ENCODE assay signal across 8 cellular contexts in genomic region chr1:59295603-59296002, GRCh38. TPM values are rescaled to one million over a fixed set of nuclear protein-coding genes. Genes with fewer than 3 reads are reported as not detected.
DNase-seq lines count a peak whose midpoint lies in the region; ATAC-seq and TF ChIP-seq lines count a peak whose summit lies in the region.

No MANE protein-coding gene starts in this region.

- DNase-seq in NCI-H748 (lab: John Stamatoyannopoulos, UW; ENCODE audit: unreplicated experiment) (peak; percentile 30), NCI-H748 treated with DMSO at 0.1 percent for 48 hours (lab: John Stamatoyannopoulos, UW) (no peak), immature natural killer cell (no peak)
- DNase-seq in activated CD8-positive, alpha-beta T cell treated with anti-CD3 and anti-CD28 coated beads for 36 hours, result no peak
- DNase-seq in stimulated activated CD4-positive, alpha-beta T cell treated with anti-CD3 and anti-CD28 coated beads, Interleukin-12 subunit alpha, Interleukin-12 subunit beta, amount 100 ng/mL, for 4 hours, result no peak

- no peaks in the 10 kb centered on the region for H3K9me3 ChIP-seq in subcutaneous abdominal adipose tissue (ENCODE audit: control insufficient read depth in 5 of 5, low read length in 5 of 5)

- peaks cover 0 to 45% (median 37%) of the 10 kb centered on the region in 5 donors for H3K4me1 ChIP-seq in subcutaneous abdominal adipose tissue (ENCODE audit: control insufficient read depth in 5 of 5, insufficient read depth in 5 of 5, low read length in 5 of 5)

- H3K4me1 Mint-ChIP-seq in activated CD8-positive, alpha-beta T cell treated with anti-CD3 and anti-CD28 coated beads for 36 hours (ENCODE audit: low read depth), result peaks cover 39% of the 10 kb centered on the region
- peaks cover 72 to 73% of the 10 kb centered on the region in 2 donors for H3K4me1 Mint-ChIP-seq in immature natural killer cell

- peak overlapping the region in 4 of 5 donors; percentile 71 to 74 (median 73) for H3K4me3 ChIP-seq in subcutaneous abdominal adipose tissue (ENCODE audit: low read depth in 1 of 5, low read length in 5 of 5)

- CTCF ChIA-PET in activated CD8-positive, alpha-beta T cell treated with anti-CD3 and anti-CD28 coated beads for 36 hours (lab: Charles Lee), result interaction anchor here (1.1 to 2.0 kb wide), 3 partner anchors 11 to 464 kb away, joined by 3 to 6 read pairs (median 4); no protein-coding TSS in a partner anchor

- no peak for ATAC-seq in activated CD8-positive, alpha-beta T cell treated with anti-CD3 and anti-CD28 coated beads for 36 hours
- ATAC-seq in HG03354 (IDR thresholded peaks at IDR 0.05; ENCODE audit: poor library complexity, severe bottlenecking, unreplicated experiment) (no peak), HG03378 (IDR thresholded peaks at IDR 0.05; ENCODE audit: unreplicated experiment) (no peak)

- no peak overlapping the region for H3K27ac Mint-ChIP-seq in activated CD8-positive, alpha-beta T cell treated with anti-CD3 and anti-CD28 coated beads for 36 hours
- H3K27ac Mint-ChIP-seq in immature natural killer cell, result peak overlapping the region; percentile 78 to 96 (median 87)

- no peaks in the 10 kb centered on the region for H3K9me3 Mint-ChIP-seq in activated CD8-positive, alpha-beta T cell treated with anti-CD3 and anti-CD28 coated beads for 36 hours
- H3K9me3 Mint-ChIP-seq in immature natural killer cell, result no peaks in the 10 kb centered on the region

- no peaks in the 10 kb centered on the region for H3K36me3 Mint-ChIP-seq in activated CD8-positive, alpha-beta T cell treated with anti-CD3 and anti-CD28 coated beads for 36 hours (ENCODE audit: low read depth)
- no peaks in the 10 kb centered on the region for H3K36me3 Mint-ChIP-seq in immature natural killer cell

- peak overlapping the region; percentile 77 to 89 (median 81) for H3K9ac ChIP-seq in subcutaneous abdominal adipose tissue (ENCODE audit: low read length in 5 of 5)

- no peaks in the 10 kb centered on the region for H3K27me3 Mint-ChIP-seq in activated CD8-positive, alpha-beta T cell treated with anti-CD3 and anti-CD28 coated beads for 36 hours
- peaks cover 0 to 3% (median 2%) of the 10 kb centered on the region in 3 donors for H3K27me3 Mint-ChIP-seq in immature natural killer cell (ENCODE audit: low read depth in 3 of 3)

- H3K27ac ChIP-seq in subcutaneous abdominal adipose tissue (ENCODE audit: low read depth, low read length), result peak overlapping the region; percentile 96

- peak overlapping the region; percentile 75 for H3K4me3 Mint-ChIP-seq in activated CD8-positive, alpha-beta T cell treated with anti-CD3 and anti-CD28 coated beads for 36 hours
- peak overlapping the region; percentile 61 to 86 (median 83) for H3K4me3 Mint-ChIP-seq in immature natural killer cell

- intact Hi-C loops in activated CD8-positive, alpha-beta T cell treated with anti-CD3 and anti-CD28 coated beads for 36 hours (cut with micrococcal nuclease), result loop anchor here (10.0 kb wide), 1 partner anchor 511 kb away; the partner anchor contains the start of gene JUN

- H3K27me3 ChIP-seq in subcutaneous abdominal adipose tissue (ENCODE audit: control insufficient read depth in 5 of 5, insufficient read depth in 4 of 5, low read length in 5 of 5), result no peaks in the 10 kb centered on the region

- H3K36me3 ChIP-seq in subcutaneous abdominal adipose tissue (ENCODE audit: control insufficient read depth in 5 of 5, insufficient read depth in 5 of 5, low read length in 5 of 5), result no peaks in the 10 kb centered on the region

- no peak for TF ChIP-seq CTCF in activated CD8-positive, alpha-beta T cell treated with anti-CD3 and anti-CD28 coated beads for 36 hours (IDR thresholded peaks at IDR 0.05)

- POLR2A ChIA-PET in activated CD8-positive, alpha-beta T cell treated with anti-CD3 and anti-CD28 coated beads for 36 hours (lab: Charles Lee), result interaction anchor here (1.9 kb wide), 1 partner anchor 16 kb away, joined by 4 read pairs; no protein-coding TSS in a partner anchor

RNA-seq across cellular contexts. Expression of gene FGGY, which starts 1.3 kb away (rescaled TPM):
- 10 to 100 TPM; 11.9 to 13.6 TPM for total RNA-seq in activated CD8-positive, alpha-beta T cell treated with anti-CD3 and anti-CD28 coated beads for 36 hours
- polyA plus RNA-seq in immature natural killer cell, result 1 to 10 TPM; 4.0 to 8.4 (median 5.1) TPM
